Comparison of ENCODE assay signal across 18 cellular contexts in the genomic region with DNA sequence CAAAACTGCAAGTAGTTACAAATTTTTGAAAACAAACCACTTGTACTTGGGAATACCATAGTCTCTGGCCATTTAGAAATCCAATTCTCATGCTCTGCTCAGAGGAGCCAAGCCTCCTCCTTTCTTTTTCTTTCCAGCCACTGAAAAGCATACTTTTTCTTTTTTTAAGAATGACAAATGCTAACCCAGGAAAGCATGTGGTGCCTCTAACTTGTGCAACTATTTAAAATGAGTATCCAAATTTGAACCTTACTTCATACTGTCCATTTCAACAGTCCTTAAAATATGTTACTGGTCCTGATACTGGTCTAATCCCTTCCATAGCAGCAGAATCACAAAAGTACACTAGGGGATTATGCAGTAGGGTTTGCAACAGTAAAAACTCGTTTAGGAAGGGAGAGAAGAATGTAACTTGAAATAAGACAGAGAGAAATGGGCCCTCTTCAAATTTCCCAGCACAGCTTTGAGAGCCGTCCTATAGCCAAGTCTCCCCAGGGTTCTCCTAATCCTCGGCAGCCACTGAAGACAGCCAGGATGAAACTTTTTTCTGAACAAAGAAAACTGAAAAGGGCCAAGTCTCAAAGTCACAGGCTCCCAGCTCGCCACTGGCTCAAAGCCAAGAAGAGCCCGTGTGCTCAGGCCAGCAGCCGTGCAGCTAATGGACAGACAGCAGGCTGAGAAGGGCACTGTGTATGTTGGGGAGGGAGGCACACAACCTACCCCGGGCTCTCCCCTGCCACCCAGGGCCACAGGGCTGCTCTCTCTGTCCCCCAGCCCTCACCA. TPM values are rescaled to one million over a fixed set of nuclear protein-coding genes. Genes with fewer than 3 reads are reported as not detected.
DNase-seq lines count a peak whose midpoint lies in the region; ATAC-seq and TF ChIP-seq lines count a peak whose summit lies in the region.
"Had no signal": no experiment of that assay in that cellular context is flagged by ENCODE, and none has a peak within 500 bp of the region (broad histone marks: within the 10 kb centered on the region; RNA-seq: fewer than 3 reads in every experiment).

No MANE protein-coding gene starts in this region.

- no peaks in the 10 kb centered on the region for H3K27me3 Mint-ChIP-seq in nephron progenitor cell (ENCODE audit: low read depth, poor library complexity)
- peaks cover 49% of the 10 kb centered on the region for H3K27me3 Mint-ChIP-seq in activated T-cell treated with anti-CD3 and anti-CD28 coated beads, Interleukin-2, amount 50 U/mL, for 24 hours
- H3K27me3 Mint-ChIP-seq: central memory CD8-positive, alpha-beta T cell had no signal

- H3K9me3 ChIP-seq in thyroid gland = no peaks in the 10 kb centered on the region
- H3K9me3 ChIP-seq: left lung had no signal

- H3K27me3 ChIP-seq in thyroid gland = no peaks in the 10 kb centered on the region

- H3K4me1 ChIP-seq in thyroid gland = peaks cover 3 to 6% of the 10 kb centered on the region in 2 donors
- H3K4me1 ChIP-seq: left lung had no signal

- H3K4me3 Mint-ChIP-seq in nephron progenitor cell = no peak overlapping the region
- no peak overlapping the region for H3K4me3 Mint-ChIP-seq in activated T-cell treated with anti-CD3 and anti-CD28 coated beads, Interleukin-2, amount 50 U/mL, for 24 hours
- H3K4me3 Mint-ChIP-seq: activated naive CD4-positive, alpha-beta T cell treated with anti-CD3 and anti-CD28 coated beads, Interleukin-2, amount 10 ng/mL, durations not matched to agents 7 days and 5 days; CD14-positive monocyte; central memory CD8-positive, alpha-beta T cell had no signal

- no peak for ATAC-seq in HG03135 (IDR thresholded peaks at IDR 0.05; ENCODE audit: unreplicated experiment)
- ATAC-seq: left lung had no signal

- no peak overlapping the region for H3K27ac ChIP-seq in thyroid gland
- H3K27ac ChIP-seq: 22Rv1, GM23248, left lung, RWPE1 had no signal

- peak overlapping the region; percentile 78 for H3K27ac Mint-ChIP-seq in nephron progenitor cell
- no peak overlapping the region for H3K27ac Mint-ChIP-seq in activated T-cell treated with anti-CD3 and anti-CD28 coated beads, Interleukin-2, amount 50 U/mL, for 24 hours
- H3K27ac Mint-ChIP-seq: activated naive CD4-positive, alpha-beta T cell treated with anti-CD3 and anti-CD28 coated beads, Interleukin-2, amount 10 ng/mL, durations not matched to agents 7 days and 5 days; CD14-positive monocyte had no signal

- H3K9me3 Mint-ChIP-seq in nephron progenitor cell = no peaks in the 10 kb centered on the region
- no peaks in the 10 kb centered on the region for H3K9me3 Mint-ChIP-seq in activated T-cell treated with anti-CD3 and anti-CD28 coated beads, Interleukin-2, amount 50 U/mL, for 24 hours
- H3K9me3 Mint-ChIP-seq: activated naive CD4-positive, alpha-beta T cell treated with anti-CD3 and anti-CD28 coated beads, Interleukin-2, amount 10 ng/mL, durations not matched to agents 7 days and 5 days; central memory CD8-positive, alpha-beta T cell had no signal

- WGBS in thyroid gland, 2 donors = 6 to 16% methylated on average over 3 to 7 of the region's 7 CpGs

- TF ChIP-seq POLR2A in thyroid gland (IDR thresholded peaks at IDR 0.05) = no peak

- intact Hi-C loops in thyroid gland (cut with DNase I) = no loop called here

- DNase-seq in DMS 273 (lab: John Stamatoyannopoulos, UW; ENCODE audit: unreplicated experiment) (peak; percentile 48), DMS 273 treated with DMSO at 0.1 percent for 48 hours (lab: John Stamatoyannopoulos, UW) (no peak), globus pallidus (ENCODE audit: low spot score) (peak; percentile 12), nephron progenitor cell (no peak), thyroid gland (peak; percentile 30 to 43), NCI-H1436 treated with DMSO at 0.1 percent for 48 hours (lab: John Stamatoyannopoulos, UW) (no peak)
- no peak for DNase-seq in activated T-cell treated with anti-CD3 and anti-CD28 coated beads, Interleukin-2, amount 50 U/mL, for 24 hours
- DNase-seq: activated CD4-positive, CD25-positive, alpha-beta regulatory T cell; activated naive CD4-positive, alpha-beta T cell treated with anti-CD3 and anti-CD28 coated beads, Interleukin-2, amount 10 ng/mL, durations not matched to agents 7 days and 5 days; GM23248; left lung; NCI-H2171 had no signal

- H3K36me3 ChIP-seq in thyroid gland = no peaks in the 10 kb centered on the region
- H3K36me3 ChIP-seq: left lung had no signal

- H3K36me3 Mint-ChIP-seq in nephron progenitor cell (ENCODE audit: low read depth) = no peaks in the 10 kb centered on the region
- H3K36me3 Mint-ChIP-seq in activated T-cell treated with anti-CD3 and anti-CD28 coated beads, Interleukin-2, amount 50 U/mL, for 24 hours (ENCODE audit: low read depth) = no peaks in the 10 kb centered on the region
- H3K36me3 Mint-ChIP-seq: activated naive CD4-positive, alpha-beta T cell treated with anti-CD3 and anti-CD28 coated beads, Interleukin-2, amount 10 ng/mL, durations not matched to agents 7 days and 5 days; CD14-positive monocyte had no signal

- peaks cover 51% of the 10 kb centered on the region for H3K4me1 Mint-ChIP-seq in nephron progenitor cell
- no peaks in the 10 kb centered on the region for H3K4me1 Mint-ChIP-seq in activated T-cell treated with anti-CD3 and anti-CD28 coated beads, Interleukin-2, amount 50 U/mL, for 24 hours (ENCODE audit: low read depth)
- H3K4me1 Mint-ChIP-seq: activated naive CD4-positive, alpha-beta T cell treated with anti-CD3 and anti-CD28 coated beads, Interleukin-2, amount 10 ng/mL, durations not matched to agents 7 days and 5 days; CD14-positive monocyte; central memory CD8-positive, alpha-beta T cell had no signal

- H3K4me3 ChIP-seq in thyroid gland (replicated peaks in 1 of 3) = no peak overlapping the region
- H3K4me3 ChIP-seq: GM23248, left lung had no signal

- no peak for TF ChIP-seq CTCF in nephron progenitor cell (IDR thresholded peaks at IDR 0.05)
- no peak for TF ChIP-seq CTCF in thyroid gland (IDR thresholded peaks at IDR 0.05)

RNA-seq across cellular contexts. Expression of a gene that starts 39.5 kb away (rescaled TPM):
- 10 to 100 TPM in 2 of 4 donors, 1 to 10 TPM in 2; 8.5 to 17.4 (median 12.3) TPM for total RNA-seq in thyroid gland
- total RNA-seq: T-helper 1 cell treated with Interleukin-12 subunit alpha and Interleukin-12 subunit beta and Interleukin-4 antibody, amounts not matched to agents 30 ng/mL and 1 ng/mL, for 36 hours had no signal

Comparison
In these comparisons a context has a peak if more than half of its experiments do, and no peak if none do; other contexts are left out.
1. DNase-seq: peak in DMS 273 (single experiment), globus pallidus (single experiment) and thyroid gland (2 of 2); none in DMS 273 treated with DMSO at 0.1 percent for 48 hours (single experiment), nephron progenitor cell (single experiment), activated T-cell treated with anti-CD3 and anti-CD28 coated beads, Interleukin-2, amount 50 U/mL, for 24 hours (single experiment) and NCI-H1436 treated with DMSO at 0.1 percent for 48 hours (single experiment).